In genomic region chr2:5287558-5288334, GRCh38 we compare ENCODE assay signal across 15 cellular contexts.
"Had no signal": no experiment of that assay in that cellular context is flagged by ENCODE, and none has a peak within 500 bp of the region (broad histone marks: within the 10 kb centered on the region; RNA-seq: fewer than 3 reads in every experiment).

No MANE protein-coding gene starts in this region.

- ATAC-seq: esophagus mucosa, gastrocnemius medialis, left lobe of liver had no signal

- H3K36me3 ChIP-seq: gastrocnemius medialis, neutrophil, right atrium auricular region, stomach, uterus had no signal

- H3K27me3 ChIP-seq: gastrocnemius medialis, neutrophil, right atrium auricular region, stomach, uterus had no signal

- H3K4me3 ChIP-seq: gastrocnemius medialis, right atrium auricular region, stomach, uterus had no signal

- H3K27ac ChIP-seq: gastrocnemius medialis, neutrophil, right atrium auricular region, stomach, uterus had no signal

- H3K9me3 ChIP-seq: gastrocnemius medialis, neutrophil, right atrium auricular region, stomach, uterus had no signal

- H3K4me1 ChIP-seq: gastrocnemius medialis, right atrium auricular region, uterus had no signal

- DNase-seq: cortex of kidney; effector memory CD4-positive, alpha-beta T cell; gastrocnemius medialis; islet precursor cell; mammary epithelial cell; naive B cell; small intestine; stimulated activated CD4-positive, alpha-beta T cell treated with anti-CD3 and anti-CD28 coated beads, Interleukin-12 subunit alpha, Interleukin-12 subunit beta, amount 100 ng/mL, for 4 hours; stimulated activated naive CD4-positive, alpha-beta T cell; stomach; uterus had no signal
